27 cellular contexts compared by ENCODE assay signal in the genomic region with DNA sequence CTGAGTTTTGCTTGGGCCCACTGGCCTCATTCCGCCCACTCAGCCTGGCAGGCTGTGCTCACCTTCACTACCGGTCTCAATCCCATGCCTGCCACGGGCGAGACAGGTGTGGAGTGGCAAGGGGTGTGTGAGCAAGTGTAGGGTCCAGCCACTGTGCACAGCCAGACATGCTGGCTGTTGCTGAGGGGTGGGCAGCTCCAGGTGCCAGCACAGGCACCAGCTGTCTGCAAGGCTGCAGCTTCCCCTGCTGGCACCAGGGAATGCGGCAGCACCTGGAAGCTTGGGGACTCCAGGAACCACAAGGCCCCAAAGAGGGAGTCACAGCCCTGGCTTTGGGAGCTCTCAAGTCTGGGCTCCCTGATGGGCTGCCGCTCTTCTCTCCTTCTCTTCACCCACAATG.
"Had no signal": no experiment of that assay in that cellular context is flagged by ENCODE, and none has a peak within 500 bp of the region (broad histone marks: within the 10 kb centered on the region; RNA-seq: fewer than 3 reads in every experiment).

No MANE protein-coding gene starts in this region.

- H3K4me3 Mint-ChIP-seq: activated CD4-positive, alpha-beta memory T cell treated with anti-CD3 and anti-CD28 coated beads, Interleukin-2, amount 10 ng/mL, durations not matched to agents 7 days and 5 days; activated naive CD4-positive, alpha-beta T cell treated with anti-CD3 and anti-CD28 coated beads, Interleukin-2, amount 10 ng/mL, durations not matched to agents 7 days and 5 days; activated naive CD8-positive, alpha-beta T cell treated with anti-CD3 and anti-CD28 coated beads for 36 hours; activated T-helper 17 cell treated with anti-CD3 and anti-CD28 coated beads, Interleukin-2, amount 50 U/mL, for 72 hours; T-helper 1 cell treated with Interleukin-12 subunit alpha and Interleukin-12 subunit beta and Interleukin-4 antibody, amounts not matched to agents 30 μg/mL and 1 μg/mL, for 36 hours; WTC11 had no signal

- H3K27me3 ChIP-seq: brain microvascular endothelial cell, cardiac muscle cell, SJCRH30 had no signal

- H3K36me3 Mint-ChIP-seq: activated naive CD4-positive, alpha-beta T cell treated with anti-CD3 and anti-CD28 coated beads, Interleukin-2, amount 10 ng/mL, durations not matched to agents 7 days and 5 days; activated naive CD8-positive, alpha-beta T cell treated with anti-CD3 and anti-CD28 coated beads for 36 hours had no signal

- H3K4me1 ChIP-seq: SJCRH30 had no signal

- H3K4me1 Mint-ChIP-seq: activated CD4-positive, alpha-beta memory T cell treated with anti-CD3 and anti-CD28 coated beads, Interleukin-2, amount 10 ng/mL, durations not matched to agents 7 days and 5 days; activated naive CD4-positive, alpha-beta T cell treated with anti-CD3 and anti-CD28 coated beads, Interleukin-2, amount 10 ng/mL, durations not matched to agents 7 days and 5 days; activated naive CD8-positive, alpha-beta T cell treated with anti-CD3 and anti-CD28 coated beads for 36 hours; activated T-helper 17 cell treated with anti-CD3 and anti-CD28 coated beads, Interleukin-2, amount 50 U/mL, for 72 hours; WTC11 had no signal

- H3K27ac ChIP-seq: brain microvascular endothelial cell, cardiac muscle cell, SJCRH30 had no signal

- H3K4me3 ChIP-seq: cardiac muscle cell, SJCRH30 had no signal

- H3K36me3 ChIP-seq: brain microvascular endothelial cell, cardiac muscle cell, SJCRH30 had no signal

- DNase-seq: activated CD4-positive, alpha-beta memory T cell treated with anti-CD3 and anti-CD28 coated beads, Interleukin-2, amount 10 ng/mL, durations not matched to agents 7 days and 5 days; activated CD4-positive, alpha-beta T cell treated with anti-CD3 and anti-CD28 coated beads for 1 hour; activated CD4-positive, alpha-beta T cell treated with anti-CD3 and anti-CD28 coated beads, Interleukin-2, amount 50 U/mL, for 1 hour; activated gamma-delta T cell treated with Interleukin-2 at 50 U/mL for 16 hours; activated naive CD4-positive, alpha-beta T cell treated with anti-CD3 and anti-CD28 coated beads, Interleukin-2, amount 10 ng/mL, durations not matched to agents 7 days and 5 days; activated naive CD8-positive, alpha-beta T cell treated with anti-CD3 and anti-CD28 coated beads for 36 hours; activated T-cell treated with anti-CD3 and anti-CD28 coated beads for 4 hours; activated T-cell treated with anti-CD3 and anti-CD28 coated beads, Interleukin-2, amount 50 U/mL, for 48 hours; brain microvascular endothelial cell; cerebellar nuclear complex; MM.1S; NCI-H1105; NCI-H1436; NCI-H187; NCI-H2081 treated with DMSO at 0.1 percent for 48 hours; NCI-H446 treated with DMSO at 0.1 percent for 48 hours; NCI-H526; NK-92 treated with Interleukin-12 subunit alpha and Interleukin-12 subunit beta, amount 100 ng/mL, for 24 hours; OCI-M1; Right ventricle myocardium superior; RPMI8226; SJCRH30 had no signal

- H3K9me3 Mint-ChIP-seq: activated CD4-positive, alpha-beta memory T cell treated with anti-CD3 and anti-CD28 coated beads, Interleukin-2, amount 10 ng/mL, durations not matched to agents 7 days and 5 days had no signal

- ATAC-seq: activated T-helper 17 cell treated with anti-CD3 and anti-CD28 coated beads, Interleukin-2, amount 50 U/mL, for 72 hours; Panc1; WTC11 had no signal

- H3K27ac Mint-ChIP-seq: activated CD4-positive, alpha-beta memory T cell treated with anti-CD3 and anti-CD28 coated beads, Interleukin-2, amount 10 ng/mL, durations not matched to agents 7 days and 5 days; activated naive CD4-positive, alpha-beta T cell treated with anti-CD3 and anti-CD28 coated beads, Interleukin-2, amount 10 ng/mL, durations not matched to agents 7 days and 5 days; activated naive CD8-positive, alpha-beta T cell treated with anti-CD3 and anti-CD28 coated beads for 36 hours; activated T-helper 17 cell treated with anti-CD3 and anti-CD28 coated beads, Interleukin-2, amount 50 U/mL, for 72 hours; T-helper 1 cell treated with Interleukin-12 subunit alpha and Interleukin-12 subunit beta and Interleukin-4 antibody, amounts not matched to agents 30 μg/mL and 1 μg/mL, for 36 hours; WTC11 had no signal

- H3K9me3 ChIP-seq: SJCRH30 had no signal

- H3K27me3 Mint-ChIP-seq: activated CD4-positive, alpha-beta memory T cell treated with anti-CD3 and anti-CD28 coated beads, Interleukin-2, amount 10 ng/mL, durations not matched to agents 7 days and 5 days; activated naive CD4-positive, alpha-beta T cell treated with anti-CD3 and anti-CD28 coated beads, Interleukin-2, amount 10 ng/mL, durations not matched to agents 7 days and 5 days; activated naive CD8-positive, alpha-beta T cell treated with anti-CD3 and anti-CD28 coated beads for 36 hours; activated T-helper 17 cell treated with anti-CD3 and anti-CD28 coated beads, Interleukin-2, amount 50 U/mL, for 72 hours had no signal
